In the genomic region with DNA sequence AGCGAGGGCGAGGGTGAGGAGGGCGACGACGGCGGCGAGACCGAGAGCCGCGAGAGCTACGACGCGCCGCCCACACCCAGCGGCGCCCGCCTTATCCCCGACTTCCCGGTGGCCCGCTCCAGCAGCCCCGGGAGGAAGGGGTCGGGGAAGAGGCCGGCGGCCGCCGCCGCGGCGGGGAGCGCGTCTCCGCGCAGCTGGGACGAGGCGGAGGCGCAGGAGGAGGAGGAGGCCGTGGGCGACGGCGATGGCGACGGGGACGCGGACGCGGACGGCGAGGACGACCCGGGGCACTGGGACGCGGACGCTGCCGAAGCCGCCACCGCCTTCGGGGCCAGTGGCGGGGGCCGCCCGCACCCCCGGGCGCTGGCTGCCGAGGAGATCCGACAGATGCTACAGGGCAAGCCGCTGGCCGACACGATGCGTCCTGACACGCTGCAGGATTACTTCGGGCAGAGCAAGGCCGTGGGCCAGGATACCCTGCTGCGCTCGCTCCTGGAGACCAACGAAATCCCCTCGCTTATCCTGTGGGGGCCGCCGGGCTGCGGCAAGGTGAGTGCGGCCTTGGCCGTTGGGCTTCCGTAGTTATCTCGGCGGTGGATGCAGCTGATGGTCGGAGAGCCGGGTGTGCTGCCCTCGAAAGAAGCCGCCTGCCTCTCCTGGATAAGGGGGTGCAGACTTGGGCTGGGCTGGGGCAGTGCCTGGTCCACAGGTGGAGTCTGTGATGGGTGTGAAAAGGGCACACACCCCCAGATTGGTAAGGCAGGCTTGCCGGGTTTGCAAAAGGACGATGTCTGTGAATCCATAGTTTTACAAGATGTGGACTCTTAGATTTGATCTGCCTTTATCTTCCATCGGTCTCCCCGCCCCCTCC, we compare ENCODE assay signal across 8 cellular contexts. TPM values are rescaled to one million over a fixed set of nuclear protein-coding genes. Genes with fewer than 3 reads are reported as not detected.
DNase-seq lines count a peak whose midpoint lies in the region; ATAC-seq and TF ChIP-seq lines count a peak whose summit lies in the region.

No MANE protein-coding gene starts in this region.

- H3K9me3 Mint-ChIP-seq in effector memory CD8-positive, alpha-beta T cell, result no peaks in the 10 kb centered on the region

- no peaks in the 10 kb centered on the region for H3K9me3 ChIP-seq in ES-I3 (ENCODE audit: control insufficient read depth, insufficient read depth, low read length)
- H3K9me3 ChIP-seq in HUES48 (ENCODE audit: control insufficient read depth, insufficient read depth, low read length), result no peaks in the 10 kb centered on the region
- H3K9me3 ChIP-seq in mononuclear cell (ENCODE audit: low read depth, low read length), result no peaks in the 10 kb centered on the region
- H3K9me3 ChIP-seq in subcutaneous abdominal adipose tissue (ENCODE audit: control insufficient read depth in 5 of 5, low read length in 5 of 5), result no peaks in the 10 kb centered on the region

- no peak for TF ChIP-seq CTCF in WI38 (IDR thresholded peaks at IDR 0.05; ENCODE audit: low read depth, low read length)

- H3K27me3 ChIP-seq in HUES48 (ENCODE audit: control insufficient read depth, insufficient read depth, low read length), result no peaks in the 10 kb centered on the region
- H3K27me3 ChIP-seq in mononuclear cell (ENCODE audit: insufficient read depth, low read length), result no peaks in the 10 kb centered on the region
- H3K27me3 ChIP-seq in subcutaneous abdominal adipose tissue (ENCODE audit: control insufficient read depth in 5 of 5, insufficient read depth in 4 of 5, low read length in 5 of 5), result no peaks in the 10 kb centered on the region

- H3K36me3 ChIP-seq in ES-I3 (ENCODE audit: insufficient read depth, low read length) (no peaks in the 10 kb centered on the region), HUES48 (ENCODE audit: control insufficient read depth, insufficient read depth, low read length) (peaks cover 17% of the 10 kb centered on the region), subcutaneous abdominal adipose tissue (ENCODE audit: control insufficient read depth in 5 of 5, insufficient read depth in 5 of 5, low read length in 5 of 5) (peaks cover 0 to 8% (median 6%) of the 10 kb centered on the region in 5 donors)

- H3K27me3 Mint-ChIP-seq in effector memory CD8-positive, alpha-beta T cell, result no peaks in the 10 kb centered on the region

- ATAC-seq in GM21390 (IDR thresholded peaks at IDR 0.05; ENCODE audit: unreplicated experiment), result peak; percentile 24
- ATAC-seq in effector memory CD8-positive, alpha-beta T cell (replicated peaks), result no peak

- H3K4me1 Mint-ChIP-seq in effector memory CD8-positive, alpha-beta T cell (ENCODE audit: low read depth in 2 of 2), result peaks cover 25 to 40% of the 10 kb centered on the region in 2 donors

- H3K27ac ChIP-seq in HUES48 (ENCODE audit: low read depth, low read length) (peak overlapping the region; percentile 64), subcutaneous abdominal adipose tissue (ENCODE audit: low read depth, low read length) (peak overlapping the region; percentile 67)

- peak overlapping the region; percentile 86 to 89 for H3K4me3 Mint-ChIP-seq in effector memory CD8-positive, alpha-beta T cell

- DNase-seq in effector memory CD8-positive, alpha-beta T cell, result peak in 2 of 3 experiments; percentile 21 to 37
- DNase-seq in superior temporal gyrus (ENCODE audit: extremely low spot score), result no peak

- H3K4me3 ChIP-seq in HUES48 (ENCODE audit: low read depth, low read length) (peak overlapping the region; percentile 84), WI38 (ENCODE audit: low read depth, low read length) (peak overlapping the region; percentile 93), mononuclear cell (ENCODE audit: low read length) (peak overlapping the region; percentile 76), subcutaneous abdominal adipose tissue (ENCODE audit: low read depth in 1 of 5, low read length in 5 of 5) (peak overlapping the region; percentile 76 to 87 (median 84))

- H3K4me1 ChIP-seq in ES-I3 (ENCODE audit: insufficient read depth, low read length), result peaks cover 10% of the 10 kb centered on the region
- peaks cover 38% of the 10 kb centered on the region for H3K4me1 ChIP-seq in HUES48 (ENCODE audit: control insufficient read depth, insufficient read depth, low read length)
- peaks cover 40% of the 10 kb centered on the region for H3K4me1 ChIP-seq in mononuclear cell (ENCODE audit: insufficient read depth, low read length)
- H3K4me1 ChIP-seq in subcutaneous abdominal adipose tissue (ENCODE audit: control insufficient read depth in 5 of 5, insufficient read depth in 5 of 5, low read length in 5 of 5), result peaks cover 3 to 47% (median 37%) of the 10 kb centered on the region in 5 donors

- H3K36me3 Mint-ChIP-seq in effector memory CD8-positive, alpha-beta T cell (ENCODE audit: insufficient read depth), result peaks cover 41% of the 10 kb centered on the region

- H3K9ac ChIP-seq in ES-I3 (ENCODE audit: low read depth, low read length) (peak overlapping the region; percentile 80), HUES48 (ENCODE audit: low read depth, low read length) (peak overlapping the region; percentile 78), subcutaneous abdominal adipose tissue (ENCODE audit: low read length in 5 of 5) (peak overlapping the region; percentile 72 to 89 (median 74))

- peak overlapping the region; percentile 77 to 78 for H3K27ac Mint-ChIP-seq in effector memory CD8-positive, alpha-beta T cell

RNA-seq across cellular contexts. Expression of a gene that starts 0.9 kb away (rescaled TPM):
- 21.6 TPM for total RNA-seq in mononuclear cell

RNA-seq across cellular contexts. Expression of a gene that starts 15.4 kb away (rescaled TPM):
- 0.42 TPM for total RNA-seq in mononuclear cell
